Comparison of ENCODE assay signal across 28 cellular contexts in genomic region chr9:110844121-110844520, GRCh38.
"Had no signal": no experiment of that assay in that cellular context is flagged by ENCODE, and none has a peak within 500 bp of the region (broad histone marks: within the 10 kb centered on the region; RNA-seq: fewer than 3 reads in every experiment).

No MANE protein-coding gene starts in this region.

- H3K4me3 Mint-ChIP-seq: activated CD4-positive, alpha-beta memory T cell treated with anti-CD3 and anti-CD28 coated beads, Interleukin-2, amount 10 ng/mL, durations not matched to agents 7 days and 5 days; activated CD4-positive, alpha-beta T cell treated with anti-CD3 and anti-CD28 coated beads for 36 hours; activated naive CD4-positive, alpha-beta T cell treated with anti-CD3 and anti-CD28 coated beads for 36 hours; activated naive CD8-positive, alpha-beta T cell; activated T-helper 17 cell treated with anti-CD3 and anti-CD28 coated beads, Interleukin-2, amount 50 U/mL, for 72 hours had no signal

- H3K9me3 ChIP-seq: breast epithelium, Peyer's patch, SK-N-SH had no signal

- H3K4me2 ChIP-seq: SK-N-SH had no signal

- H3K4me1 Mint-ChIP-seq: activated CD4-positive, alpha-beta memory T cell treated with anti-CD3 and anti-CD28 coated beads, Interleukin-2, amount 10 ng/mL, durations not matched to agents 7 days and 5 days; activated CD4-positive, alpha-beta T cell treated with anti-CD3 and anti-CD28 coated beads for 36 hours; activated T-helper 17 cell treated with anti-CD3 and anti-CD28 coated beads, Interleukin-2, amount 50 U/mL, for 72 hours had no signal

- H3K27me3 Mint-ChIP-seq: activated CD4-positive, alpha-beta memory T cell treated with anti-CD3 and anti-CD28 coated beads, Interleukin-2, amount 10 ng/mL, durations not matched to agents 7 days and 5 days had no signal

- H3K36me3 Mint-ChIP-seq: activated naive CD8-positive, alpha-beta T cell had no signal

- DNase-seq: activated CD4-positive, alpha-beta memory T cell treated with anti-CD3 and anti-CD28 coated beads, Interleukin-2, amount 10 ng/mL, durations not matched to agents 7 days and 5 days; activated CD4-positive, alpha-beta T cell treated with anti-CD3 and anti-CD28 coated beads for 36 hours; activated CD4-positive, alpha-beta T cell treated with anti-CD3 and anti-CD28 coated beads, Interleukin-2, amount 50 U/mL, for 1 hour; activated CD4-positive, CD25-positive, alpha-beta regulatory T cell; activated gamma-delta T cell; activated naive CD4-positive, alpha-beta T cell treated with anti-CD3 and anti-CD28 coated beads for 36 hours; activated T-cell treated with anti-CD3 and anti-CD28 coated beads for 4 hours; activated T-cell treated with anti-CD3 and anti-CD28 coated beads, Interleukin-2, amount 50 U/mL, for 48 hours; caudate nucleus; Karpas-422; NCI-H146; NCI-H1930; NCI-H2171; NCI-H2227 treated with DMSO at 0.1 percent for 48 hours; NCI-H446 treated with DMSO at 0.1 percent for 48 hours; NCI-H526 treated with DMSO at 0.1 percent for 48 hours; NCI-H82; Peyer's patch; Right ventricle myocardium superior; SJCRH30; SK-N-SH; T-helper 1 cell had no signal

- H3K9ac ChIP-seq: SK-N-SH had no signal

- H3K4me1 ChIP-seq: breast epithelium, Peyer's patch had no signal

- H3K27ac ChIP-seq: breast epithelium, Peyer's patch, RWPE1, SJCRH30, VCaP had no signal

- H3K4me3 ChIP-seq: breast epithelium, K562, Peyer's patch, SJCRH30 had no signal

- H3K36me3 ChIP-seq: breast epithelium, Peyer's patch, SJCRH30 had no signal

- ATAC-seq: activated CD4-positive, alpha-beta T cell treated with anti-CD3 and anti-CD28 coated beads for 36 hours; activated T-helper 17 cell treated with anti-CD3 and anti-CD28 coated beads, Interleukin-2, amount 50 U/mL, for 72 hours; K562 had no signal

- H3K27me3 ChIP-seq: breast epithelium, Peyer's patch, SJCRH30 had no signal

- H3K27ac Mint-ChIP-seq: activated CD4-positive, alpha-beta memory T cell treated with anti-CD3 and anti-CD28 coated beads, Interleukin-2, amount 10 ng/mL, durations not matched to agents 7 days and 5 days; activated CD4-positive, alpha-beta T cell treated with anti-CD3 and anti-CD28 coated beads for 36 hours; activated naive CD4-positive, alpha-beta T cell treated with anti-CD3 and anti-CD28 coated beads for 36 hours; activated naive CD8-positive, alpha-beta T cell; activated T-helper 17 cell treated with anti-CD3 and anti-CD28 coated beads, Interleukin-2, amount 50 U/mL, for 72 hours had no signal
